In genomic region chr10:100364735-100365391, GRCh38 we compare ENCODE assay signal across 1 cellular context.
TF ChIP-seq lines count a peak whose summit lies in the region.

No MANE protein-coding gene starts in this region.

TF ChIP-seq in K562, 482 proteins besides CTCF, POLR2A, EP300 and RAD21 (continued from another document and continues in another):
- TF ChIP-seq, protein P1, sequence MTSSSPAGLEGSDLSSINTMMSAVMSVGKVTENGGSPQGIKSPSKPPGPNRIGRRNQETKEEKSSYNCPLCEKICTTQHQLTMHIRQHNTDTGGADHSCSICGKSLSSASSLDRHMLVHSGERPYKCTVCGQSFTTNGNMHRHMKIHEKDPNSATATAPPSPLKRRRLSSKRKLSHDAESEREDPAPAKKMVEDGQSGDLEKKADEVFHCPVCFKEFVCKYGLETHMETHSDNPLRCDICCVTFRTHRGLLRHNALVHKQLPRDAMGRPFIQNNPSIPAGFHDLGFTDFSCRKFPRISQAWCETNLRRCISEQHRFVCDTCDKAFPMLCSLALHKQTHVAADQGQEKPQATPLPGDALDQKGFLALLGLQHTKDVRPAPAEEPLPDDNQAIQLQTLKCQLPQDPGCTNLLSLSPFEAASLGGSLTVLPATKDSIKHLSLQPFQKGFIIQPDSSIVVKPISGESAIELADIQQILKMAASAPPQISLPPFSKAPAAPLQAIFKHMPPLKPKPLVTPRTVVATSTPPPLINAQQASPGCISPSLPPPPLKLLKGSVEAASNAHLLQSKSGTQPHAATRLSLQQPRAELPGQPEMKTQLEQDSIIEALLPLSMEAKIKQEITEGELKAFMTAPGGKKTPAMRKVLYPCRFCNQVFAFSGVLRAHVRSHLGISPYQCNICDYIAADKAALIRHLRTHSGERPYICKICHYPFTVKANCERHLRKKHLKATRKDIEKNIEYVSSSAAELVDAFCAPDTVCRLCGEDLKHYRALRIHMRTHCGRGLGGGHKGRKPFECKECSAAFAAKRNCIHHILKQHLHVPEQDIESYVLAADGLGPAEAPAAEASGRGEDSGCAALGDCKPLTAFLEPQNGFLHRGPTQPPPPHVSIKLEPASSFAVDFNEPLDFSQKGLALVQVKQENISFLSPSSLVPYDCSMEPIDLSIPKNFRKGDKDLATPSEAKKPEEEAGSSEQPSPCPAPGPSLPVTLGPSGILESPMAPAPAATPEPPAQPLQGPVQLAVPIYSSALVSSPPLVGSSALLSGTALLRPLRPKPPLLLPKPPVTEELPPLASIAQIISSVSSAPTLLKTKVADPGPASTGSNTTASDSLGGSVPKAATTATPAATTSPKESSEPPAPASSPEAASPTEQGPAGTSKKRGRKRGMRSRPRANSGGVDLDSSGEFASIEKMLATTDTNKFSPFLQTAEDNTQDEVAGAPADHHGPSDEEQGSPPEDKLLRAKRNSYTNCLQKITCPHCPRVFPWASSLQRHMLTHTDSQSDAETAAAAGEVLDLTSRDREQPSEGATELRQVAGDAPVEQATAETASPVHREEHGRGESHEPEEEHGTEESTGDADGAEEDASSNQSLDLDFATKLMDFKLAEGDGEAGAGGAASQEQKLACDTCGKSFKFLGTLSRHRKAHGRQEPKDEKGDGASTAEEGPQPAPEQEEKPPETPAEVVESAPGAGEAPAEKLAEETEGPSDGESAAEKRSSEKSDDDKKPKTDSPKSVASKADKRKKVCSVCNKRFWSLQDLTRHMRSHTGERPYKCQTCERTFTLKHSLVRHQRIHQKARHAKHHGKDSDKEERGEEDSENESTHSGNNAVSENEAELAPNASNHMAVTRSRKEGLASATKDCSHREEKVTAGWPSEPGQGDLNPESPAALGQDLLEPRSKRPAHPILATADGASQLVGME (CRISPR knock-in tag; IDR thresholded peaks at IDR 0.05), result no peak
- TF ChIP-seq, protein P2, sequence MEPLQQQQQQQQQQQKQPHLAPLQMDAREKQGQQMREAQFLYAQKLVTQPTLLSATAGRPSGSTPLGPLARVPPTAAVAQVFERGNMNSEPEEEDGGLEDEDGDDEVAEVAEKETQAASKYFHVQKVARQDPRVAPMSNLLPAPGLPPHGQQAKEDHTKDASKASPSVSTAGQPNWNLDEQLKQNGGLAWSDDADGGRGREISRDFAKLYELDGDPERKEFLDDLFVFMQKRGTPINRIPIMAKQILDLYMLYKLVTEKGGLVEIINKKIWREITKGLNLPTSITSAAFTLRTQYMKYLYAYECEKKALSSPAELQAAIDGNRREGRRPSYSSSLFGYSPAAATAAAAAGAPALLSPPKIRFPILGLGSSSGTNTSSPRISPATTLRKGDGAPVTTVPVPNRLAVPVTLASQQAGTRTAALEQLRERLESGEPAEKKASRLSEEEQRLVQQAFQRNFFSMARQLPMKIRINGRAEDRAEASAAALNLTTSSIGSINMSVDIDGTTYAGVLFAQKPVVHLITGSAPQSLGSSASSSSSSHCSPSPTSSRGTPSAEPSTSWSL (CRISPR knock-in tag; IDR thresholded peaks at IDR 0.05; ENCODE audit: borderline replicate concordance), result no peak
- TF ChIP-seq CSDE1 (IDR thresholded peaks at IDR 0.05) (no peak), SPI1 (IDR thresholded peaks at IDR 0.05; ENCODE audit: borderline replicate concordance, low read depth, low read length) (peak; percentile 49; the same call in 1 of the 2 replicates), TEAD2 (tag; IDR thresholded peaks at IDR 0.05) (no peak), U2AF2 (optimal IDR thresholded peaks at IDR 0.05; ENCODE audit: low read depth, low read length) (no peak), MIER1 (IDR thresholded peaks at IDR 0.05; ENCODE audit: low read depth) (no peak), NEUROD1 (IDR thresholded peaks at IDR 0.05; ENCODE audit: borderline replicate concordance, low read depth, low read length, partially characterized antibody) (no peak), TEAD4 (IDR thresholded peaks at IDR 0.05; ENCODE audit: low read length) (no peak), TEAD4 (CRISPR knock-in tag; IDR thresholded peaks at IDR 0.05; ENCODE audit: borderline replicate concordance) (no peak), MAFG (tag; conservative IDR thresholded peaks at IDR 0.05) (no peak), POLR3A (IDR thresholded peaks at IDR 0.05; ENCODE audit: borderline replicate concordance, extremely low read depth, insufficient read depth, insufficient read length) (no peak), ZC3H8 (IDR thresholded peaks at IDR 0.05) (no peak), RNF219 (CRISPR knock-in tag; IDR thresholded peaks at IDR 0.05) (no peak), LEF1 (IDR thresholded peaks at IDR 0.05) (no peak), SRSF1 (IDR thresholded peaks at IDR 0.05; ENCODE audit: low read depth, low read length) (no peak), DIDO1 (tag; IDR thresholded peaks at IDR 0.05; ENCODE audit: low read depth) (no peak), PBX2 (CRISPR knock-in tag; IDR thresholded peaks at IDR 0.05; ENCODE audit: low read depth) (no peak), PBX2 (tag; conservative IDR thresholded peaks at IDR 0.05; ENCODE audit: low read depth) (no peak), POLR2B (IDR thresholded peaks at IDR 0.05; ENCODE audit: low read depth, partially characterized antibody) (peak; percentile 34), RCOR1 (IDR thresholded peaks at IDR 0.05; ENCODE audit: borderline replicate concordance in 1 of 2, low read depth in 2 of 2, low read length in 2 of 2) (peak in 1 of 2 experiments; percentile 32; a peak in 1 of 4 replicates), DNMT1 (IDR thresholded peaks at IDR 0.05) (no peak), NCOR1 (IDR thresholded peaks at IDR 0.05) (peak; percentile 49), SMARCE1 (IDR thresholded peaks at IDR 0.05) (no peak), SMAD1 (IDR thresholded peaks at IDR 0.05; ENCODE audit: low read depth, low read length, partially characterized antibody) (no peak), SETDB1 (IDR thresholded peaks at IDR 0.05; ENCODE audit: low read length) (no peak), ZBTB11 (CRISPR knock-in tag; IDR thresholded peaks at IDR 0.05) (no peak), ILF3 (IDR thresholded peaks at IDR 0.05; ENCODE audit: borderline replicate concordance) (0 out of 2 replicates have a peak, but pooled peaks have one; percentile 18), ZBTB43 (CRISPR knock-in tag; IDR thresholded peaks at IDR 0.05) (no peak), CCNT2 (IDR thresholded peaks at IDR 0.05; ENCODE audit: borderline replicate concordance, extremely low read depth, insufficient read length, low read depth, low read length) (no peak), NFATC3 (IDR thresholded peaks at IDR 0.05) (no peak), TRIM24 (IDR thresholded peaks at IDR 0.05) (no peak), L3MBTL2 (IDR thresholded peaks at IDR 0.05) (peak; percentile 40; the same call in 1 of the 2 replicates), TFAM (CRISPR knock-in tag; conservative IDR thresholded peaks at IDR 0.05) (no peak), FOSL1 (tag; conservative IDR thresholded peaks at IDR 0.05) (peak; percentile 62), SREBF2 (CRISPR knock-in tag; IDR thresholded peaks at IDR 0.05) (no peak), ZNF644 (tag; IDR thresholded peaks at IDR 0.05; ENCODE audit: low read depth) (no peak), TBL1XR1 (IDR thresholded peaks at IDR 0.05; ENCODE audit: low read length in 2 of 2) (0 out of 4 replicates have a peak, but pooled peaks of 1 of the 2 experiments have one; percentile 32)
- TF ChIP-seq, protein P3, sequence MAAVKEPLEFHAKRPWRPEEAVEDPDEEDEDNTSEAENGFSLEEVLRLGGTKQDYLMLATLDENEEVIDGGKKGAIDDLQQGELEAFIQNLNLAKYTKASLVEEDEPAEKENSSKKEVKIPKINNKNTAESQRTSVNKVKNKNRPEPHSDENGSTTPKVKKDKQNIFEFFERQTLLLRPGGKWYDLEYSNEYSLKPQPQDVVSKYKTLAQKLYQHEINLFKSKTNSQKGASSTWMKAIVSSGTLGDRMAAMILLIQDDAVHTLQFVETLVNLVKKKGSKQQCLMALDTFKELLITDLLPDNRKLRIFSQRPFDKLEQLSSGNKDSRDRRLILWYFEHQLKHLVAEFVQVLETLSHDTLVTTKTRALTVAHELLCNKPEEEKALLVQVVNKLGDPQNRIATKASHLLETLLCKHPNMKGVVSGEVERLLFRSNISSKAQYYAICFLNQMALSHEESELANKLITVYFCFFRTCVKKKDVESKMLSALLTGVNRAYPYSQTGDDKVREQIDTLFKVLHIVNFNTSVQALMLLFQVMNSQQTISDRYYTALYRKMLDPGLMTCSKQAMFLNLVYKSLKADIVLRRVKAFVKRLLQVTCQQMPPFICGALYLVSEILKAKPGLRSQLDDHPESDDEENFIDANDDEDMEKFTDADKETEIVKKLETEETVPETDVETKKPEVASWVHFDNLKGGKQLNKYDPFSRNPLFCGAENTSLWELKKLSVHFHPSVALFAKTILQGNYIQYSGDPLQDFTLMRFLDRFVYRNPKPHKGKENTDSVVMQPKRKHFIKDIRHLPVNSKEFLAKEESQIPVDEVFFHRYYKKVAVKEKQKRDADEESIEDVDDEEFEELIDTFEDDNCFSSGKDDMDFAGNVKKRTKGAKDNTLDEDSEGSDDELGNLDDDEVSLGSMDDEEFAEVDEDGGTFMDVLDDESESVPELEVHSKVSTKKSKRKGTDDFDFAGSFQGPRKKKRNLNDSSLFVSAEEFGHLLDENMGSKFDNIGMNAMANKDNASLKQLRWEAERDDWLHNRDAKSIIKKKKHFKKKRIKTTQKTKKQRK (IDR thresholded peaks at IDR 0.05; ENCODE audit: borderline replicate concordance, low read depth, low read length), result no peak
- TF ChIP-seq, protein P4, sequence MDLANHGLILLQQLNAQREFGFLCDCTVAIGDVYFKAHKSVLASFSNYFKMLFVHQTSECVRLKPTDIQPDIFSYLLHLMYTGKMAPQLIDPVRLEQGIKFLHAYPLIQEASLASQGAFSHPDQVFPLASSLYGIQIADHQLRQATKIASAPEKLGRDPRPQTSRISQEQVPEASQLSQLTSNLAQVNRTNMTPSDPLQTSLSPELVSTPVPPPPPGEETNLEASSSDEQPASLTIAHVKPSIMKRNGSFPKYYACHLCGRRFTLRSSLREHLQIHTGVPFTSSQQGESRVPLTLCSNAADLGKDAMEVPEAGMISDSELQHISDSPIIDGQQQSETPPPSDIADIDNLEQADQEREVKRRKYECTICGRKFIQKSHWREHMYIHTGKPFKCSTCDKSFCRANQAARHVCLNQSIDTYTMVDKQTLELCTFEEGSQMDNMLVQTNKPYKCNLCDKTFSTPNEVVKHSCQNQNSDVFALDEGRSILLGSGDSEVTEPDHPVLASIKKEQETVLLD (IDR thresholded peaks at IDR 0.05), result no peak
